In genomic region chr10:125494631-125495239, GRCh38 we compare ENCODE assay signal across 26 cellular contexts.
"Had no signal": no experiment of that assay in that cellular context is flagged by ENCODE, and none has a peak within 500 bp of the region (broad histone marks: within the 10 kb centered on the region; RNA-seq: fewer than 3 reads in every experiment).

No MANE protein-coding gene starts in this region.

- ATAC-seq: left colon; left ventricle myocardium superior; lower lobe of right lung; natural killer cell; pancreas; right lobe of liver; stimulated activated naive CD8-positive, alpha-beta T cell treated with anti-CD3 and anti-CD28 coated beads, Interleukin-15, amount 100 ng/mL, for 72 hours; upper lobe of right lung had no signal

- H3K36me3 ChIP-seq: colonic mucosa, lower lobe of right lung, neutrophil, pancreas, right lobe of liver, suprapubic skin, transverse colon, upper lobe of right lung, uterus had no signal

- H3K9me3 Mint-ChIP-seq: dendritic cell treated with granulocyte-macrophage colony-stimulating factor and Interleukin-4, amounts not matched to agents 40 ng/mL and 50 ng/mL, for 4 days; immature natural killer cell; natural killer cell; stimulated activated naive CD8-positive, alpha-beta T cell treated with anti-CD3 and anti-CD28 coated beads, Interleukin-15, amount 100 ng/mL, for 72 hours had no signal

- DNase-seq: colonic mucosa; effector memory CD4-positive, alpha-beta T cell; hypothalamus; immature natural killer cell; islet precursor cell; kidney glomerular epithelial cell; left colon; left ventricle myocardium superior; lower lobe of right lung; natural killer cell; pancreas; right lobe of liver; stimulated activated CD4-positive, alpha-beta T cell treated with anti-CD3 and anti-CD28 coated beads, Interleukin-12 subunit alpha, Interleukin-12 subunit beta, amount 100 ng/mL, for 4 hours; stimulated activated CD4-positive, alpha-beta T cell treated with anti-CD3 and anti-CD28 coated beads, Interleukin-1b, Interleukin-23, amount 100 ng/mL, for 48 hours; stimulated activated CD4-positive, alpha-beta T cell treated with anti-CD3 and anti-CD28 coated beads, Interleukin-4, amount 100 ng/mL, for 1 hour; stimulated activated CD8-positive, alpha-beta memory T cell treated with anti-CD3 and anti-CD28 coated beads, Interleukin-4, amount 100 ng/mL, for 48 hours; stimulated activated naive CD4-positive, alpha-beta T cell; stimulated activated naive CD8-positive, alpha-beta T cell treated with anti-CD3 and anti-CD28 coated beads, Interleukin-15, amount 100 ng/mL, for 72 hours; transverse colon; upper lobe of right lung; uterus had no signal

- H3K4me1 ChIP-seq: colonic mucosa, lower lobe of right lung, pancreas, right lobe of liver, suprapubic skin, transverse colon, upper lobe of right lung, uterus had no signal

- H3K9me3 ChIP-seq: colonic mucosa, lower lobe of right lung, neutrophil, pancreas, right lobe of liver, suprapubic skin, transverse colon, upper lobe of right lung, uterus had no signal

- H3K27ac Mint-ChIP-seq: dendritic cell treated with granulocyte-macrophage colony-stimulating factor and Interleukin-4, amounts not matched to agents 40 ng/mL and 50 ng/mL, for 4 days; immature natural killer cell; natural killer cell; progenitor cell of endocrine pancreas; stimulated activated naive CD8-positive, alpha-beta T cell treated with anti-CD3 and anti-CD28 coated beads, Interleukin-15, amount 100 ng/mL, for 72 hours had no signal

- H3K4me3 ChIP-seq: colonic mucosa, lower lobe of right lung, pancreas, right lobe of liver, smooth muscle cell, suprapubic skin, transverse colon, upper lobe of right lung, uterus had no signal

- H3K4me1 Mint-ChIP-seq: immature natural killer cell; natural killer cell; stimulated activated naive CD8-positive, alpha-beta T cell treated with anti-CD3 and anti-CD28 coated beads, Interleukin-15, amount 100 ng/mL, for 72 hours had no signal

- H3K27me3 ChIP-seq: colonic mucosa, pancreas, right lobe of liver, suprapubic skin, transverse colon, upper lobe of right lung, uterus had no signal

- H3K27me3 Mint-ChIP-seq: dendritic cell treated with granulocyte-macrophage colony-stimulating factor and Interleukin-4, amounts not matched to agents 40 ng/mL and 50 ng/mL, for 4 days; stimulated activated naive CD8-positive, alpha-beta T cell treated with anti-CD3 and anti-CD28 coated beads, Interleukin-15, amount 100 ng/mL, for 72 hours had no signal

- H3K27ac ChIP-seq: colonic mucosa, lower lobe of right lung, neutrophil, pancreas, right lobe of liver, suprapubic skin, transverse colon, upper lobe of right lung, uterus had no signal

- H3K4me2 ChIP-seq: smooth muscle cell had no signal

- H3K36me3 Mint-ChIP-seq: immature natural killer cell, natural killer cell had no signal

- H3K4me3 Mint-ChIP-seq: dendritic cell treated with granulocyte-macrophage colony-stimulating factor and Interleukin-4, amounts not matched to agents 40 ng/mL and 50 ng/mL, for 4 days; immature natural killer cell; natural killer cell; stimulated activated naive CD8-positive, alpha-beta T cell treated with anti-CD3 and anti-CD28 coated beads, Interleukin-15, amount 100 ng/mL, for 72 hours had no signal
